18 cellular contexts compared by ENCODE assay signal in the genomic region with DNA sequence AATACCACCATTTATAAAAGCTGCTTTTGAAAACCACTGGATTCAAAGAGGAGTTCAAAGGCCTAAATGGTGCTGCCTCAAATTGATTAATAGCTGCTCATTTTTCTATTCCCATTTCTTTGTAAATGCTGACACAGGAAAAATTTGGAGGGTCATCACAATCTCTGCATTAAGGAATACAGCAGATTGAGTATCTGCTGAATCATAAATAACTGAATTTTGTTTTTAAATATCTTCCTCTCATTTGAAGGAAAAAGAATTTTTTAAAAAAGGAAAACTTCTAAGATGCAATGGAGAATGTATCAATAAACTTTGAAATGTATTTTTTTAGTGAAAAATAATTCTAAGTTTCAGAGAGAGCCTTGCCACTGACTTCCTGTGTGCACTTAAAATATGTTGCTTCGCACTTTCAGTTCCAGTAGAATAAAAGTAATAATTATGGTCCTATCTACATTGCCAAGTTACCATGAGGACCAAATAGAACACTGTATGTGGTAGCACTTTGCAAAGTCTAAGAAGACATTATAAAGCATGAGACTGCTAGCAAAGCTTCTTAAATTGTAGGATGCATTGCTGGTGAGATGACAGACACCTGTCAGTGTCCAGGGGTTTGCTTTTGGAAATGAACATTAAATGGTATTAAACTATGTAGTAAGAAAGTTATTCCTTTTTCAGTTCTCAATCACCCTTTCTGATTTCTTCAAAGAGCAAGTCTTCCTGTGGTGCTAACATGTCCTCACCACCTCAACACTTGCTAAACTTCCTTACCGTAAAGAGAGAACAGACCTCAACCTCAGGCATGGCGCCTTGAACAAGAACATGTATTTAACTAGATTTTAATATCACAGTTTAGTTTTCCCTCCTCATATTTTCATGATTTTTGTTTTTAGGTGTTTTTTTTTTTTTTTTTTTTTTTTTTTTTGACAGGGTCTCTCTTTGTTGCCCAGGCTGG.
DNase-seq lines count a peak whose midpoint lies in the region; ATAC-seq, FAIRE-seq and TF ChIP-seq lines count a peak whose summit lies in the region.
"Had no signal": no experiment of that assay in that cellular context is flagged by ENCODE, and none has a peak within 500 bp of the region (broad histone marks: within the 10 kb centered on the region; RNA-seq: fewer than 3 reads in every experiment).

No MANE protein-coding gene starts in this region.

- CTCF ChIA-PET in GM12878 (lab: Yijun Ruan, JAX) = no interaction called here

- no peaks in the 10 kb centered on the region for H3K79me2 ChIP-seq in GM12878 (ENCODE audit: control insufficient read depth, insufficient read depth, low read length)

- SMC1A ChIA-PET in GM12878 (lab: Charles Lee; ENCODE audit: uncharacterized antibody, unreplicated experiment) = interaction anchor here (0.6 to 1.2 kb wide), 2 partner anchors 20 to 62 kb away, joined by 3 to 4 read pairs; no protein-coding TSS in a partner anchor

- POLR2A ChIA-PET in GM12878 (lab: Charles Lee) = no interaction called here

- peaks cover 41% of the 10 kb centered on the region for H3K4me1 Mint-ChIP-seq in osteocyte (ENCODE audit: unreplicated experiment)

- H3K4me3 ChIP-seq in heart left ventricle (no peak overlapping the region), right atrium auricular region (no peak overlapping the region), GM12878 (no peak overlapping the region)
- H3K4me3 ChIP-seq: BLaER1, Peyer's patch had no signal

- ATAC-seq in heart left ventricle (no peak), HG03175 (IDR thresholded peaks at IDR 0.05; ENCODE audit: unreplicated experiment) (peak; percentile 56), GM12878 (peak; percentile 31; the same call in 1 of the 3 replicates), GM21576 (IDR thresholded peaks at IDR 0.05; ENCODE audit: unreplicated experiment) (no peak)
- ATAC-seq: SK-N-SH treated with all-trans-retinoic acid at 6 μM for 48 hours had no signal

- TF ChIP-seq CTCF in heart left ventricle (IDR thresholded peaks at IDR 0.05) (no peak), right atrium auricular region (IDR thresholded peaks at IDR 0.05) (no peak), GM12878 (IDR thresholded peaks at IDR 0.05 in 2 of 3, conservative IDR thresholded peaks at IDR 0.05 in 1 of 3; ENCODE audit: control insufficient read depth in 2 of 3, extremely low read depth in 1 of 3, insufficient read depth in 1 of 3, low read depth in 3 of 3, low read length in 3 of 3) (no peak), osteocyte (IDR thresholded peaks at IDR 0.05) (no peak)

- no TSS peak for BruUV-seq in GM12878 (replicated peaks; lab: Mats Ljungman, UMichigan)

- H3K27me3 Mint-ChIP-seq in osteocyte (ENCODE audit: unreplicated experiment) = no peaks in the 10 kb centered on the region
- H3K27me3 Mint-ChIP-seq: IgD-negative memory B cell had no signal

- H3K4me1 ChIP-seq in heart left ventricle = peaks cover 0 to 19% (median 0%) of the 10 kb centered on the region in 12 donors
- H3K4me1 ChIP-seq in right atrium auricular region = no peaks in the 10 kb centered on the region
- H3K4me1 ChIP-seq in GM12878 (ENCODE audit: control insufficient read depth, insufficient read depth, low read length) = no peaks in the 10 kb centered on the region
- H3K4me1 ChIP-seq: Peyer's patch had no signal

- in situ Hi-C loops in GM12878 (cut with MboI) = no loop called here

- H3K36me3 ChIP-seq in heart left ventricle (no peaks in the 10 kb centered on the region), right atrium auricular region (no peaks in the 10 kb centered on the region), GM12878 (ENCODE audit: control insufficient read depth in 2 of 2, insufficient read depth in 2 of 2, low read length in 1 of 2) (no peaks in the 10 kb centered on the region)
- H3K36me3 ChIP-seq: BLaER1, Peyer's patch had no signal

- peak overlapping the region; percentile 93 for H3K27ac Mint-ChIP-seq in osteocyte (ENCODE audit: unreplicated experiment)
- H3K27ac Mint-ChIP-seq: HFFc6 had no signal

- TF ChIP-seq EP300 in GM12878 (IDR thresholded peaks at IDR 0.05; ENCODE audit: borderline replicate concordance in 1 of 2, control insufficient read depth in 1 of 2, low read depth in 2 of 2, low read length in 2 of 2) = no peak

- H3K27me3 ChIP-seq in heart left ventricle (no peaks in the 10 kb centered on the region), right atrium auricular region (no peaks in the 10 kb centered on the region), GM12878 (replicated peaks in 1 of 2; ENCODE audit: control insufficient read depth in 2 of 2, insufficient read depth in 2 of 2, low read length in 1 of 2) (no peaks in the 10 kb centered on the region)
- H3K27me3 ChIP-seq: BLaER1, Peyer's patch had no signal

- no peak overlapping the region for H3K4me2 ChIP-seq in GM12878 (ENCODE audit: control insufficient read depth, insufficient read depth)
- H3K4me2 ChIP-seq: BLaER1 had no signal

- no peak overlapping the region for H2AFZ ChIP-seq in GM12878 (ENCODE audit: control insufficient read depth, low read depth, low read length)

- RAD21 ChIA-PET in GM12878 (lab: Charles Lee; ENCODE audit: unreplicated experiment) = interaction anchor here (1.4 kb wide), 1 partner anchor 9 kb away, joined by 3 read pairs; no protein-coding TSS in a partner anchor

- no peak overlapping the region for H3K4me3 Mint-ChIP-seq in osteocyte (ENCODE audit: unreplicated experiment)
- H3K4me3 Mint-ChIP-seq: HFFc6, IgD-negative memory B cell had no signal

- H3K9me3 ChIP-seq in heart left ventricle (peaks cover 0 to 11% (median 0%) of the 10 kb centered on the region in 12 donors), right atrium auricular region (peaks cover 3 to 10% of the 10 kb centered on the region in 2 donors), GM12878 (replicated peaks; ENCODE audit: control insufficient read depth, insufficient read depth, low read length) (no peaks in the 10 kb centered on the region; the same call in 2 of the 3 replicates)
- H3K9me3 ChIP-seq: Peyer's patch had no signal

- peak overlapping the region in 10 of 12 donors; percentile 11 to 91 (median 67) for H3K27ac ChIP-seq in heart left ventricle
- H3K27ac ChIP-seq in right atrium auricular region = peak overlapping the region in 1 of 2 donors; percentile 73
- H3K27ac ChIP-seq in GM12878 (ENCODE audit: control insufficient read depth, insufficient read depth) = no peak overlapping the region
- H3K27ac ChIP-seq: 22Rv1, BLaER1, Peyer's patch had no signal

- H3K9ac ChIP-seq in GM12878 (ENCODE audit: control insufficient read depth, insufficient read depth, low read length) = no peak overlapping the region
- H3K9ac ChIP-seq: BLaER1 had no signal

- no peak for TF ChIP-seq POLR2A in heart left ventricle (IDR thresholded peaks at IDR 0.05)
- no peak for TF ChIP-seq POLR2A in GM12878 (IDR thresholded peaks at IDR 0.05; ENCODE audit: low read depth, low read length)

- 95 to 97% (median 97%) methylated on average over 3 of the region's 3 CpGs for WGBS in heart left ventricle, 4 donors
- WGBS in GM12878 (ENCODE audit: insufficient coverage, insufficient replicate concordance, low lambda C conversion rate, missing lambda C conversion rate) = 68% methylated on average over 3 of the region's 3 CpGs

- no peaks in the 10 kb centered on the region for H4K20me1 ChIP-seq in GM12878 (ENCODE audit: control insufficient read depth, insufficient read depth)
- H4K20me1 ChIP-seq: BLaER1 had no signal

- no peak for FAIRE-seq in GM12878 (lab: Jason Lieb, UNC)

- no peaks in the 10 kb centered on the region for H3K36me3 Mint-ChIP-seq in osteocyte (ENCODE audit: unreplicated experiment)

- intact Hi-C loops in heart left ventricle (cut with DNase I) = no loop called here
- intact Hi-C loops in GM12878 (cut with micrococcal nuclease; ENCODE audit: unreplicated experiment) = no loop called here
- intact Hi-C loops in posterior vena cava (cut with DNase I) = no loop called here

- no peak for TF ChIP-seq RAD21 in GM12878 (IDR thresholded peaks at IDR 0.05; ENCODE audit: insufficient read depth, low read depth, low read length)

- DNase-seq in heart left ventricle (no peak), right atrium auricular region (ENCODE audit: low spot score) (no peak), GM12878 (ENCODE audit: low read depth, low spot score) (no peak), osteocyte (ENCODE audit: extremely low spot score, unreplicated experiment) (no peak), posterior vena cava (ENCODE audit: low spot score) (no peak), NCI-H524 treated with DMSO at 0.1 percent for 48 hours (lab: John Stamatoyannopoulos, UW) (no peak)
- DNase-seq: GDM1, HFFc6, NCI-H1436, NCI-H2029 treated with DMSO at 0.1 percent for 48 hours, NCI-H510A, Peyer's patch had no signal

- peaks cover 5% of the 10 kb centered on the region for H3K9me3 Mint-ChIP-seq in osteocyte (ENCODE audit: unreplicated experiment)

TF ChIP-seq in GM12878, 131 proteins besides CTCF, POLR2A, EP300 and RAD21 (continues in another document):
- TF ChIP-seq BACH1 (IDR thresholded peaks at IDR 0.05; ENCODE audit: borderline replicate concordance) (no peak), DPF2 (IDR thresholded peaks at IDR 0.05) (no peak)

Comparison
In these comparisons a context has a peak if more than half of its experiments do, and no peak if none do; other contexts are left out.
1. ATAC-seq: peak in HG03175 (single experiment) and GM12878 (single experiment); none in heart left ventricle (0 of 4) and GM21576 (single experiment).